ENCODE assay signal across 8 cellular contexts in the genomic region with DNA sequence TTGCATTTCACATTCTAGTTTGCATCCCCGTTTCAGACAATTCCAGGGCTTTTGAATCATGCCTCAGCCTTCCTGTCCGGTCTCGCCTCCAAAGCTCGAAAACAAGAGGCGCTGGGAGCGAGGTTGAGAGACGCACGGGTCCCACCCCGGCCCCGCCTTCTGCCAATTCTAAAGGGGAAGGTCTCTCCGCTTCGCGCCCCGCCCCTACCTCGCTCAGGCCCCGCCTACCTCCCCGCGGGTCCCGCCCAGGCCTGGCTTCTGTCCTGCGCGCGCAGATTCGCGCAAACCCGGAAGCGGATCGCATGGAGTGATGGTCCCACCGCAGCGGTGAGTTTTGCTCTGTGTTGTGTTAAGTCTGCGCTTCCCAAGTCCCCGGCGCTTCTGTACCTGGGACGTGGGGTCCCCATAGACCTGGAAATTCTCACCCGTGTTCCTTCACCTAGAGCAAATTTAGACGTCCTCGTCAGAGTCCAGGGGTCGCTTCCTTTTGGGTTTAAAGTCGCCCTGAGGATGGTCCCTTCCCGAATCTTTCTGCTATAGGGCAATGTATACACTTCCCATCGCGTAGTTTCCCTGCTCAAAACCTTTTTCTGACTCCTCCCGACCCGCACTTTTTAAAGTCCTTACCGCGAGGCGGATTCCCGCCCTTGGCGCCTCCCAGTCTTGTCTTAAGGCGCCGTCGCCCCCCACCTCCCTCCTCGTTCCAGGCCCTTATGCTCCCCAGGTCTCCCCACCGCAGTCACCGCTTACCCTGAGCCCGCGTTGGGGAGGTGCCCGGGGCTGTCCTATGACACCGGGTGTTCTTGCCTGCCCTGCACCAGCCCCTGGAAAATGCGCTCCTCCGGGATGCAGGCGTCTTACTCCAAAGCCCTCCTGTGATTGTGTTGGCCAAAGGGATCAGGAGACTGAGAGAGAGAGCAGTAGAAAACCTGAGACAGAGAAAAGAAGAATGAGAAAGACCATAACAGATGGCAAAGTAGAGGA. TPM values are rescaled to one million over a fixed set of nuclear protein-coding genes. Genes with fewer than 3 reads are reported as not detected.
DNase-seq lines count a peak whose midpoint lies in the region; ATAC-seq and TF ChIP-seq lines count a peak whose summit lies in the region.

A gene (plus strand): TSS at position 284 of the 984 bp plus-strand sequence. CDS start 7,559 bp downstream, outside the sequence.

- H3K4me3 Mint-ChIP-seq in chondrocyte (ENCODE audit: unreplicated experiment): peak within 1 kb of the TSS; percentile 97

- H3K36me3 Mint-ChIP-seq in chondrocyte (ENCODE audit: low read depth): no peaks in the 10 kb centered on the region

- in situ Hi-C loops in GM18951 (cut with MboI; ENCODE audit: low sequenced_read_pairs, unreplicated experiment): no loop called here

- no peaks in the 10 kb centered on the region for H3K27me3 Mint-ChIP-seq in chondrocyte (ENCODE audit: low read depth)

- DNase-seq in AG09319 (ENCODE audit: extremely low read depth, low read depth): peak; percentile 67
- DNase-seq in NCI-H345 (lab: John Stamatoyannopoulos, UW): peak; percentile 83
- DNase-seq in activated CD4-positive, CD25-positive, alpha-beta regulatory T cell treated with anti-CD3 and anti-CD28 coated beads, Interleukin-2, amount 50 U/mL, for 72 hours: peak; percentile 98
- DNase-seq in chondrocyte (ENCODE audit: low spot score): peak; percentile 97
- DNase-seq in kidney glomerular epithelial cell (lab: John Stamatoyannopoulos, UW): peak; percentile 67
- DNase-seq in stimulated activated CD4-positive, alpha-beta T cell treated with anti-CD3 and anti-CD28 coated beads, Interleukin-1b, Interleukin-23, amount 100 ng/mL, for 1 hour (ENCODE audit: low read depth in 2 of 2): peak; percentile 93 to 96

- peak; percentile 95 for ATAC-seq in HG03196 (IDR thresholded peaks at IDR 0.05; ENCODE audit: unreplicated experiment)

- peaks cover 8% of the 10 kb centered on the region for H3K4me1 Mint-ChIP-seq in chondrocyte (ENCODE audit: low read depth)

- TF ChIP-seq POLR2A in GM18951 (IDR thresholded peaks at IDR 0.05; ENCODE audit: extremely low read depth, insufficient read depth, insufficient read length): peak; percentile 81

- peaks cover 13% of the 10 kb centered on the region for H3K9me3 Mint-ChIP-seq in chondrocyte (ENCODE audit: low read depth)

- peak within 1 kb of the TSS; percentile 91 for H3K27ac Mint-ChIP-seq in chondrocyte (ENCODE audit: unreplicated experiment)

- TF ChIP-seq CTCF in AG09319 (IDR thresholded peaks at IDR 0.05; ENCODE audit: low read depth, low read length): no peak
- no peak for TF ChIP-seq CTCF in chondrocyte (IDR thresholded peaks at IDR 0.05)

RNA-seq across cellular contexts. Expression of the gene that starts here (rescaled TPM):
- total RNA-seq in chondrocyte: 3.6 to 6.6 TPM (median 4.8 TPM) in 3 replicates

Comparison
In these comparisons a context has a peak if more than half of its experiments do, and no peak if none do; other contexts are left out.
1. Peak in every context shown above with its lines: DNase-seq and ATAC-seq.